In the genomic region with DNA sequence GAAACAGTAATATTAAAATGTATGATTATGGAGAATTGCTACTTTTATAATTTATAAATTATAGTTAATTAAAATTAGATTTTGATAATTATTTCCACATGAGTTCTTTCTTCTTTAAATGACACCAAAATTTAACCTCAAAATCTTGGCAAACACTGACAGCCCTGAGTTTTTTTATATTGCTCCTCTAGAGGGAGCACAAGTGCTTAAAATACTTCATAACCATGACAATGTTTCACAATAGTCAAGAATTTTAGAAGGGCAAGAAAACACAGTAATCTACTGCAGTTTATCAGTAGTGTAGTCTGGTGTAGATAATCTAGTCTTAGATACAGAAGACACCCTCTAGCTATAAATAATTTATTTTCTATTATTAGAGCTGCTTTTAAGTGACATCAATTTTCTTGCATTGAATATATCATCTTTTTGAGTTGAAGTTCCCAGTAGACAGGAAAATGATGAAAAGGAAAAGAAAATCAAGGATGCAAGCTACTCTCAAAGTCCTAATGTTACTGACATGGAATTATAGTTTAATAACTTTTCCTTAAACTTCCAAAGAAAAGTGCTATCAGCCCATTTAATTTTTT, we compare ENCODE assay signal across 8 cellular contexts. TPM values are rescaled to one million over a fixed set of nuclear protein-coding genes. Genes with fewer than 3 reads are reported as not detected.
DNase-seq lines count a peak whose midpoint lies in the region; ATAC-seq, FAIRE-seq and TF ChIP-seq lines count a peak whose summit lies in the region.

No MANE protein-coding gene starts in this region.

- H3K4me1 ChIP-seq in K562 (replicated peaks in 1 of 2; ENCODE audit: control insufficient read depth in 2 of 2, insufficient read depth in 2 of 2, low read length in 2 of 2) (no peaks in the 10 kb centered on the region), tibial artery (no peaks in the 10 kb centered on the region)

- TF ChIP-seq CTCF in CD14-positive monocyte (IDR thresholded peaks at IDR 0.05) = peak; percentile 82
- TF ChIP-seq CTCF in K562 (IDR thresholded peaks at IDR 0.05 in 2 of 3, conservative IDR thresholded peaks at IDR 0.05 in 1 of 3; ENCODE audit: insufficient read depth in 2 of 3, low read depth in 1 of 3, low read length in 3 of 3) = peak in 2 of 3 experiments; percentile 19 to 68; a peak in 4 of 6 replicates
- peak; percentile 65 to 80 for TF ChIP-seq CTCF in tibial artery (IDR thresholded peaks at IDR 0.05)

- peak; percentile 52 for FAIRE-seq in K562 (lab: Jason Lieb, UNC)

- H3K4me3 Mint-ChIP-seq in CD14-positive monocyte (no peak overlapping the region), immature natural killer cell (peak overlapping the region in 1 of 5 donors; percentile 5)

- H3K9me3 Mint-ChIP-seq in CD14-positive monocyte (peaks cover 0 to 3% (median 0%) of the 10 kb centered on the region in 7 donors), immature natural killer cell (no peaks in the 10 kb centered on the region)

- intact Hi-C loops in CD14-positive monocyte (cut with micrococcal nuclease) = loop anchor here (5.0 to 10.0 kb wide), 3 partner anchors 55 to 173 kb away; no protein-coding TSS in a partner anchor
- intact Hi-C loops in K562 (cut with micrococcal nuclease) = loop anchor here (5.0 to 10.0 kb wide), 3 partner anchors 115 to 655 kb away; a partner anchor contains a TSS
- intact Hi-C loops in tibial artery (cut with DNase I; ENCODE audit: low total_unique reads) = loop anchor here (5.0 kb wide), 1 partner anchor 178 kb away; no protein-coding TSS in a partner anchor

- H3K9me3 ChIP-seq in K562 (replicated peaks; ENCODE audit: control insufficient read depth, insufficient read depth, low read depth, low read length) = no peaks in the 10 kb centered on the region
- H3K9me3 ChIP-seq in tibial artery = no peaks in the 10 kb centered on the region

- no peaks in the 10 kb centered on the region for H3K36me3 ChIP-seq in K562 (ENCODE audit: control insufficient read depth, insufficient read depth, low read length)
- no peaks in the 10 kb centered on the region for H3K36me3 ChIP-seq in tibial artery

- H3K27ac Mint-ChIP-seq in CD14-positive monocyte = no peak overlapping the region
- H3K27ac Mint-ChIP-seq in immature natural killer cell = peak overlapping the region in 3 of 6 donors; percentile 60 to 85 (median 71)

- no peaks in the 10 kb centered on the region for H3K79me2 ChIP-seq in K562 (ENCODE audit: control insufficient read depth, insufficient read depth, low read length)

- H3K27me3 ChIP-seq in K562 (ENCODE audit: control insufficient read depth in 2 of 2, insufficient read depth in 2 of 2, low read length in 2 of 2) = no peaks in the 10 kb centered on the region
- no peaks in the 10 kb centered on the region for H3K27me3 ChIP-seq in tibial artery

- ATAC-seq in GM19351 (IDR thresholded peaks at IDR 0.05; ENCODE audit: unreplicated experiment) = peak; percentile 50
- peak; percentile 75 for ATAC-seq in K562
- ATAC-seq in HG03460 (IDR thresholded peaks at IDR 0.05; ENCODE audit: unreplicated experiment) = no peak

- no peak overlapping the region for H2AFZ ChIP-seq in K562 (ENCODE audit: low read depth, low read length)

- H3K4me2 ChIP-seq in K562 (ENCODE audit: insufficient read depth, low read length) = no peak overlapping the region

- H3K4me1 Mint-ChIP-seq in CD14-positive monocyte = peaks cover 27% of the 10 kb centered on the region
- peaks cover 63 to 75% of the 10 kb centered on the region in 2 donors for H3K4me1 Mint-ChIP-seq in immature natural killer cell

- CTCF ChIA-PET in K562 (lab: Yijun Ruan, JAX; ENCODE audit: low intra/inter-chr PET ratio) = interaction anchor here (1.1 to 1.4 kb wide), 2 partner anchors 174 to 1006 kb away, joined by 4 to 7 read pairs; no protein-coding TSS in a partner anchor

- peak; percentile 55 to 68 for TF ChIP-seq RAD21 in K562 (CRISPR knock-in tag; conservative IDR thresholded peaks at IDR 0.05 in 1 of 2, IDR thresholded peaks at IDR 0.05 in 1 of 2)

- POLR2A ChIA-PET in K562 (lab: Yijun Ruan, JAX) = interaction anchor here (0.6 kb wide), 1 partner anchor 597 kb away, joined by 3 read pairs; no protein-coding TSS in a partner anchor

- H4K20me1 ChIP-seq in K562 (replicated peaks; ENCODE audit: control insufficient read depth, insufficient read depth, low read length) = no peaks in the 10 kb centered on the region

- H3K4me3 ChIP-seq in K562 = no peak overlapping the region
- H3K4me3 ChIP-seq in tibial artery = no peak overlapping the region

- DNase-seq in CD14-positive monocyte (ENCODE audit: low spot score) = no peak
- peak; percentile 45 for DNase-seq in NCI-H345 (lab: John Stamatoyannopoulos, UW)
- peak; percentile 12 to 31 (median 20) for DNase-seq in K562 (ENCODE audit: extremely low read depth in 1 of 4, low spot score in 3 of 4)
- peak; percentile 45 to 61 (median 57) for DNase-seq in immature natural killer cell
- no peak for DNase-seq in tibial artery
- no peak for DNase-seq in NCI-H128 (lab: John Stamatoyannopoulos, UW; ENCODE audit: unreplicated experiment)

- H3K27me3 Mint-ChIP-seq in CD14-positive monocyte (ENCODE audit: low read depth in 3 of 3) (peaks cover 2 to 3% (median 3%) of the 10 kb centered on the region in 3 donors), immature natural killer cell (ENCODE audit: low read depth in 3 of 3) (peaks cover 0 to 4% (median 2%) of the 10 kb centered on the region in 3 donors)

- H3K36me3 Mint-ChIP-seq in CD14-positive monocyte = no peaks in the 10 kb centered on the region
- peaks cover 0 to 10% (median 5%) of the 10 kb centered on the region in 3 donors for H3K36me3 Mint-ChIP-seq in immature natural killer cell

- TF ChIP-seq EP300 in K562 (IDR thresholded peaks at IDR 0.05; ENCODE audit: low read length) = no peak

- in situ Hi-C loops in K562 (cut with MboI) = loop anchor here (25.0 kb wide), 1 partner anchor 538 kb away; no protein-coding TSS in a partner anchor

- no peaks in the 10 kb centered on the region for H3K9me1 ChIP-seq in K562 (ENCODE audit: control insufficient read depth, insufficient read depth, low read length)

- no peak overlapping the region for H3K9ac ChIP-seq in K562 (ENCODE audit: insufficient read depth in 1 of 2, low read depth in 2 of 2, low read length in 2 of 2)

- H3K27ac ChIP-seq in K562 (ENCODE audit: extremely low read depth, low read depth, low read length) (no peak overlapping the region), tibial artery (no peak overlapping the region)

- no TSS peak for BruUV-seq in K562 (replicated peaks; lab: Mats Ljungman, UMichigan)

- no peak for TF ChIP-seq POLR2A in K562 (conservative IDR thresholded peaks at IDR 0.05)

TF ChIP-seq in K562, 482 proteins besides CTCF, POLR2A, EP300 and RAD21 (continues in another document):
- TF ChIP-seq SMARCA5 (IDR thresholded peaks at IDR 0.05) = no peak
- TF ChIP-seq, protein P1, sequence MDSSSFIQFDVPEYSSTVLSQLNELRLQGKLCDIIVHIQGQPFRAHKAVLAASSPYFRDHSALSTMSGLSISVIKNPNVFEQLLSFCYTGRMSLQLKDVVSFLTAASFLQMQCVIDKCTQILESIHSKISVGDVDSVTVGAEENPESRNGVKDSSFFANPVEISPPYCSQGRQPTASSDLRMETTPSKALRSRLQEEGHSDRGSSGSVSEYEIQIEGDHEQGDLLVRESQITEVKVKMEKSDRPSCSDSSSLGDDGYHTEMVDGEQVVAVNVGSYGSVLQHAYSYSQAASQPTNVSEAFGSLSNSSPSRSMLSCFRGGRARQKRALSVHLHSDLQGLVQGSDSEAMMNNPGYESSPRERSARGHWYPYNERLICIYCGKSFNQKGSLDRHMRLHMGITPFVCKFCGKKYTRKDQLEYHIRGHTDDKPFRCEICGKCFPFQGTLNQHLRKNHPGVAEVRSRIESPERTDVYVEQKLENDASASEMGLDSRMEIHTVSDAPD (CRISPR knock-in tag; IDR thresholded peaks at IDR 0.05) = no peak

RNA-seq across cellular contexts. Expression of a gene that starts 14.3 kb away (rescaled TPM):
- 10 to 100 TPM; 72.8 to 90.4 TPM for polyA plus RNA-seq in CD14-positive monocyte
- not detected in 2 replicates for total RNA-seq in K562 (2011; cell fraction: chromatin; rRNA removed; ENCODE audit: low replicate concordance)
- not detected in 2 replicates for total RNA-seq in K562 (2011; cell fraction: nucleolus; rRNA removed)
- total RNA-seq in K562 (2011; cell fraction: nucleoplasm; rRNA removed) = not detected in 2 replicates
- total RNA-seq in K562 (2014; rRNA removed) = not detected in 2 replicates
- not detected in 2 replicates for total RNA-seq in K562 (2014; rRNA removed; fragmentation: Illumina TruSeq; extraction: Trizol)
- total RNA-seq in K562 (2015; rRNA removed; fragmentation: Illumina TruSeq; extraction: Trizol) = not detected in 2 replicates
- total RNA-seq in K562 (2021) = not detected in 2 replicates
- polyA plus RNA-seq in K562 (2011; rRNA removed) = not detected in 2 replicates
- not detected in 2 replicates for polyA plus RNA-seq in K562 (2011; cell fraction: cytosol; rRNA removed)
- not detected in 2 replicates for polyA plus RNA-seq in K562 (2011; cell fraction: nucleus; rRNA removed)
- polyA plus RNA-seq in K562 (2012) = not detected in 2 replicates
- polyA plus RNA-seq in K562 (2014; fragmentation: Illumina TruSeq; extraction: Trizol) = not detected in 2 replicates
- polyA plus RNA-seq in K562 (2014; fragmentation: Nextera tagmentation; extraction: Ambion mirVana) = not detected
- polyA plus RNA-seq in K562 (2014; rRNA removed) = not detected in 2 replicates
- not detected in 2 replicates for polyA minus RNA-seq in K562 (2011; rRNA and poly(A)+ RNA removed)
- polyA minus RNA-seq in K562 (2011; cell fraction: cytosol; rRNA and poly(A)+ RNA removed) = not detected in 2 replicates
- not detected in 2 replicates for polyA minus RNA-seq in K562 (2011; cell fraction: nucleus; rRNA and poly(A)+ RNA removed)
- 100 to 1,000 TPM; 154 to 252 (median 250) TPM for polyA plus RNA-seq in immature natural killer cell

RNA-seq across cellular contexts. Expression of a gene that starts 32.3 kb away (rescaled TPM):
- not detected for polyA plus RNA-seq in CD14-positive monocyte
- not detected in 2 replicates for total RNA-seq in K562 (2011; cell fraction: chromatin; rRNA removed; ENCODE audit: low replicate concordance)
- not detected in 2 replicates for total RNA-seq in K562 (2011; cell fraction: nucleolus; rRNA removed)
- total RNA-seq in K562 (2011; cell fraction: nucleoplasm; rRNA removed) = not detected in 2 replicates
- total RNA-seq in K562 (2014; rRNA removed) = not detected in 2 replicates
- total RNA-seq in K562 (2014; rRNA removed; fragmentation: Illumina TruSeq; extraction: Trizol) = not detected in 2 replicates
- total RNA-seq in K562 (2015; rRNA removed; fragmentation: Illumina TruSeq; extraction: Trizol) = not detected in 2 replicates
- not detected in 2 replicates for total RNA-seq in K562 (2021)
- not detected in 2 replicates for polyA plus RNA-seq in K562 (2011; rRNA removed)
- not detected in 2 replicates for polyA plus RNA-seq in K562 (2011; cell fraction: cytosol; rRNA removed)
- not detected in 2 replicates for polyA plus RNA-seq in K562 (2011; cell fraction: nucleus; rRNA removed)
- polyA plus RNA-seq in K562 (2012) = not detected in 2 replicates
- not detected in 2 replicates for polyA plus RNA-seq in K562 (2014; fragmentation: Illumina TruSeq; extraction: Trizol)
- not detected for polyA plus RNA-seq in K562 (2014; fragmentation: Nextera tagmentation; extraction: Ambion mirVana)
- polyA plus RNA-seq in K562 (2014; rRNA removed) = not detected in 2 replicates
- polyA minus RNA-seq in K562 (2011; rRNA and poly(A)+ RNA removed) = not detected in 2 replicates
- polyA minus RNA-seq in K562 (2011; cell fraction: cytosol; rRNA and poly(A)+ RNA removed) = not detected in 2 replicates
- not detected in 2 replicates for polyA minus RNA-seq in K562 (2011; cell fraction: nucleus; rRNA and poly(A)+ RNA removed)
- polyA plus RNA-seq in immature natural killer cell = 100 to 1,000 TPM in 2 of 3 donors, 10 to 100 TPM in 1; 78.2 to 233 (median 133) TPM

Comparison
In these comparisons a context has a peak if more than half of its experiments do, and no peak if none do; other contexts are left out.
1. DNase-seq: peak in NCI-H345 (single experiment), K562 (4 of 4) and immature natural killer cell (3 of 3); none in CD14-positive monocyte (single experiment), tibial artery (0 of 2) and NCI-H128 (single experiment).
2. RNA of a gene that starts 14.3 kb away (polyA plus RNA-seq): 154 to 252 TPM in immature natural killer cell and 72.8 to 90.4 TPM in CD14-positive monocyte; not detected in K562; every median in the first group is over 10 times any median in the second.
3. RNA of a gene that starts 32.3 kb away (polyA plus RNA-seq): 78.2 to 233 TPM in immature natural killer cell; not detected in CD14-positive monocyte and not detected in K562; every median in the first group is over 10 times any median in the second.
4. Peak in every context shown above with its lines, with median percentiles within 50 percentile points of each other: CTCF ChIP-seq.